ENCODE assay signal across 23 cellular contexts in genomic region chr18:36518839-36519238, GRCh38.
DNase-seq lines count a peak whose midpoint lies in the region; ATAC-seq and TF ChIP-seq lines count a peak whose summit lies in the region.
"Had no signal": no experiment of that assay in that cellular context is flagged by ENCODE, and none has a peak within 500 bp of the region (broad histone marks: within the 10 kb centered on the region; RNA-seq: fewer than 3 reads in every experiment).

No MANE protein-coding gene starts in this region.

- H3K9me3 ChIP-seq in right cardiac atrium (ENCODE audit: control insufficient read depth, low read length) (no peaks in the 10 kb centered on the region), osteoblast (ENCODE audit: low read depth, low read length) (no peaks in the 10 kb centered on the region)
- H3K9me3 ChIP-seq: transverse colon had no signal

- CTCF ChIA-PET in activated CD4-positive, alpha-beta T cell treated with anti-CD3 and anti-CD28 coated beads for 36 hours (lab: Charles Lee): interaction anchor here (0.6 kb wide), 1 partner anchor 423 kb away, joined by 3 read pairs; no protein-coding TSS in a partner anchor
- CTCF ChIA-PET in T-cell (lab: Charles Lee): no interaction called here

- H3K4me1 ChIP-seq in right cardiac atrium (ENCODE audit: control insufficient read depth, insufficient read depth, low read length): peaks cover 8% of the 10 kb centered on the region
- H3K4me1 ChIP-seq in osteoblast (ENCODE audit: insufficient read depth, low read length): peaks cover 15% of the 10 kb centered on the region
- H3K4me1 ChIP-seq: transverse colon had no signal

- peak overlapping the region; percentile 71 for H3K27ac ChIP-seq in right cardiac atrium (ENCODE audit: low read length)
- no peak overlapping the region for H3K27ac ChIP-seq in osteoblast (ENCODE audit: low read depth, low read length)
- H3K27ac ChIP-seq: hepatocyte, transverse colon had no signal

- no peak overlapping the region for H3K4me2 ChIP-seq in osteoblast (ENCODE audit: insufficient read depth, low read length)
- H3K4me2 ChIP-seq: hepatocyte had no signal

- peak; percentile 16 for ATAC-seq in HG02798 (IDR thresholded peaks at IDR 0.05; ENCODE audit: poor library complexity, unreplicated experiment)
- ATAC-seq in right cardiac atrium: peak; percentile 76 to 79
- no peak for ATAC-seq in activated CD4-positive, alpha-beta T cell treated with anti-CD3 and anti-CD28 coated beads for 36 hours
- ATAC-seq in T-cell (replicated peaks in 1 of 4): no peak

- H3K36me3 Mint-ChIP-seq in activated CD4-positive, alpha-beta T cell treated with anti-CD3 and anti-CD28 coated beads for 36 hours (ENCODE audit: low read depth): no peaks in the 10 kb centered on the region
- H3K36me3 Mint-ChIP-seq in T-cell: no peaks in the 10 kb centered on the region
- H3K36me3 Mint-ChIP-seq: memory B cell had no signal

- no peak overlapping the region for H2AFZ ChIP-seq in osteoblast (ENCODE audit: low read length)
- H2AFZ ChIP-seq: hepatocyte had no signal

- H3K4me3 ChIP-seq in right cardiac atrium (ENCODE audit: low read length) (no peak overlapping the region), osteoblast (ENCODE audit: insufficient read depth, low read length) (no peak overlapping the region)
- H3K4me3 ChIP-seq: hepatocyte, transverse colon had no signal

- intact Hi-C loops in right cardiac atrium (cut with DNase I): no loop called here
- intact Hi-C loops in activated CD4-positive, alpha-beta T cell treated with anti-CD3 and anti-CD28 coated beads for 36 hours (cut with DNase I, micrococcal nuclease): no loop called here

- DNase-seq in EH (ENCODE audit: low read depth) (peak; percentile 33), amniotic epithelial cell (ENCODE audit: low read depth) (peak; percentile 22), right cardiac atrium (peak in 2 of 3 donors; percentile 51 to 70), T-cell (no peak), osteoblast (ENCODE audit: insufficient read length, low spot score, missing footprints) (no peak), GM10266 (ENCODE audit: extremely low spot score) (no peak)
- no peak for DNase-seq in activated CD4-positive, alpha-beta T cell treated with anti-CD3 and anti-CD28 coated beads for 36 hours
- DNase-seq: activated CD4-positive, alpha-beta T cell treated with anti-CD3 and anti-CD28 coated beads, Interleukin-2, amount 50 U/mL, for 4 hours; anterior cingulate cortex; CD4-positive, alpha-beta T cell; DMS53; H9; NCI-H1417; NCI-H2171 treated with DMSO at 0.1 percent for 48 hours; NCI-H774; retina; RPMI8226; stimulated activated CD4-positive, alpha-beta T cell treated with anti-CD3 and anti-CD28 coated beads, Interleukin-15, amount 100 ng/mL, for 24 hours; stimulated activated naive CD4-positive, alpha-beta T cell; transverse colon had no signal

- no peak overlapping the region for H3K27ac Mint-ChIP-seq in activated CD4-positive, alpha-beta T cell treated with anti-CD3 and anti-CD28 coated beads for 36 hours
- H3K27ac Mint-ChIP-seq in T-cell: no peak overlapping the region
- H3K27ac Mint-ChIP-seq: CD4-positive, alpha-beta T cell; memory B cell had no signal

- WGBS in right cardiac atrium: 41% methylated on average over 3 of the region's 3 CpGs

- POLR2A ChIA-PET in activated CD4-positive, alpha-beta T cell treated with anti-CD3 and anti-CD28 coated beads for 36 hours (lab: Charles Lee): no interaction called here
- POLR2A ChIA-PET in T-cell (lab: Charles Lee): no interaction called here

- H4K20me1 ChIP-seq in osteoblast (ENCODE audit: insufficient read depth, low read length): peaks cover 4% of the 10 kb centered on the region

- H3K4me3 Mint-ChIP-seq in activated CD4-positive, alpha-beta T cell treated with anti-CD3 and anti-CD28 coated beads for 36 hours: no peak overlapping the region
- no peak overlapping the region for H3K4me3 Mint-ChIP-seq in T-cell
- H3K4me3 Mint-ChIP-seq: CD4-positive, alpha-beta T cell; H9; memory B cell had no signal

- TF ChIP-seq CTCF in osteoblast (IDR thresholded peaks at IDR 0.05; ENCODE audit: extremely low read depth, low read depth, low read length): no peak
- TF ChIP-seq CTCF in GM10266 (IDR thresholded peaks at IDR 0.05; ENCODE audit: control insufficient read depth, insufficient read depth, low read depth, missing control alignments): no peak

- H3K79me2 ChIP-seq in osteoblast (ENCODE audit: insufficient read depth, low read length): no peaks in the 10 kb centered on the region
- H3K79me2 ChIP-seq: hepatocyte had no signal

- no peaks in the 10 kb centered on the region for H3K4me1 Mint-ChIP-seq in activated CD4-positive, alpha-beta T cell treated with anti-CD3 and anti-CD28 coated beads for 36 hours
- no peaks in the 10 kb centered on the region for H3K4me1 Mint-ChIP-seq in T-cell
- H3K4me1 Mint-ChIP-seq: memory B cell had no signal

- peaks cover 5% of the 10 kb centered on the region for H3K27me3 Mint-ChIP-seq in activated CD4-positive, alpha-beta T cell treated with anti-CD3 and anti-CD28 coated beads for 36 hours
- H3K27me3 Mint-ChIP-seq in T-cell: peaks cover 8 to 26% of the 10 kb centered on the region in 2 donors

- H3K36me3 ChIP-seq in osteoblast (ENCODE audit: insufficient read depth, low read length): no peaks in the 10 kb centered on the region
- H3K36me3 ChIP-seq: transverse colon had no signal

- no peaks in the 10 kb centered on the region for H3K27me3 ChIP-seq in right cardiac atrium (ENCODE audit: control insufficient read depth, insufficient read depth)
- H3K27me3 ChIP-seq in osteoblast (ENCODE audit: insufficient read depth, low read length): no peaks in the 10 kb centered on the region
- H3K27me3 ChIP-seq: hepatocyte, transverse colon had no signal

- H3K9me3 Mint-ChIP-seq in activated CD4-positive, alpha-beta T cell treated with anti-CD3 and anti-CD28 coated beads for 36 hours (ENCODE audit: low read depth): no peaks in the 10 kb centered on the region
- no peaks in the 10 kb centered on the region for H3K9me3 Mint-ChIP-seq in T-cell
- H3K9me3 Mint-ChIP-seq: CD4-positive, alpha-beta T cell; H9; memory B cell had no signal

Comparison
In these comparisons a context has a peak if more than half of its experiments do, and no peak if none do; other contexts are left out.
1. DNase-seq: peak in EH (single experiment), amniotic epithelial cell (single experiment) and right cardiac atrium (2 of 3); none in activated CD4-positive, alpha-beta T cell treated with anti-CD3 and anti-CD28 coated beads for 36 hours (single experiment), T-cell (0 of 34), osteoblast (single experiment) and GM10266 (single experiment).
2. ATAC-seq: peak in HG02798 (single experiment) and right cardiac atrium (2 of 2); none in activated CD4-positive, alpha-beta T cell treated with anti-CD3 and anti-CD28 coated beads for 36 hours (single experiment) and T-cell (0 of 4).